In genomic region chr22:23094695-23095466, GRCh38 we compare ENCODE assay signal across 18 cellular contexts. TPM values are rescaled to one million over a fixed set of nuclear protein-coding genes. Genes with fewer than 3 reads are reported as not detected.
DNase-seq lines count a peak whose midpoint lies in the region; ATAC-seq and TF ChIP-seq lines count a peak whose summit lies in the region.
"Had no signal": no experiment of that assay in that cellular context is flagged by ENCODE, and none has a peak within 500 bp of the region (broad histone marks: within the 10 kb centered on the region; RNA-seq: fewer than 3 reads in every experiment).

No MANE protein-coding gene starts in this region.

- DNase-seq in BE2C (no peak), H7 (peak; percentile 75), left kidney (ENCODE audit: low read depth, low spot score) (peak; percentile 41), NCI-H2107 (lab: John Stamatoyannopoulos, UW) (no peak), occipital lobe (lab: John Stamatoyannopoulos, UW) (no peak)
- DNase-seq: AML-193; CD4-positive, alpha-beta memory T cell; H9; Kasumi-1; NCI-H1694; NCI-H510A treated with DMSO at 0.1 percent for 48 hours; SIG-M5; SW 1271 had no signal

- no peak for ATAC-seq in HG02981 (IDR thresholded peaks at IDR 0.05; ENCODE audit: unreplicated experiment)
- ATAC-seq in GM18498 (IDR thresholded peaks at IDR 0.05; ENCODE audit: unreplicated experiment) = no peak

- H3K4me1 ChIP-seq in BE2C = no peaks in the 10 kb centered on the region

- H3K4me3 ChIP-seq in BE2C (ENCODE audit: low read depth, low read length) (no peak overlapping the region), H7 (ENCODE audit: insufficient read depth, low read depth, low read length) (no peak overlapping the region)

- H3K9me3 ChIP-seq in BE2C = no peaks in the 10 kb centered on the region

- peak overlapping the region; percentile 33 for H3K27ac ChIP-seq in angular gyrus (ENCODE audit: low read depth, low read length)

- H3K36me3 ChIP-seq in BE2C (no peaks in the 10 kb centered on the region; the same call in 1 of the 2 replicates), H7 (replicated peaks; ENCODE audit: control insufficient read depth, insufficient read depth, low read length) (no peaks in the 10 kb centered on the region)

- no peaks in the 10 kb centered on the region for H3K27me3 ChIP-seq in BE2C
- H3K27me3 ChIP-seq in H7 (ENCODE audit: control insufficient read depth, insufficient read depth, low read length) = no peaks in the 10 kb centered on the region

- TF ChIP-seq CTCF in BE2C (IDR thresholded peaks at IDR 0.05; ENCODE audit: low read depth, low read length) = peak; percentile 8; the same call in 1 of the 2 replicates

RNA-seq across cellular contexts. Expression of gene GNAZ, which starts 24.6 kb away (rescaled TPM):
- 23.0 TPM for polyA plus RNA-seq in BE2C (2012; ENCODE audit: insufficient read depth, insufficient read length, low read depth)
- total RNA-seq in H7 (2014; rRNA removed; shearing (Covaris generic)) = 18.0 and 24.4 TPM in 2 replicates
- 192 TPM for total RNA-seq in occipital lobe

RNA-seq across cellular contexts. Expression of gene RSPH14, which starts 46.9 kb away (rescaled TPM):
- polyA plus RNA-seq in BE2C (2012; ENCODE audit: insufficient read depth, insufficient read length, low read depth) = not detected
- total RNA-seq in H7 (2014; rRNA removed; shearing (Covaris generic)) = not detected in 2 replicates
- total RNA-seq in occipital lobe = 1.9 TPM
- total RNA-seq: A673; CD4-positive, alpha-beta memory T cell; H9; RPMI7951 had no signal
- polyA plus RNA-seq: CD4-positive, alpha-beta memory T cell had no signal

RNA-seq across cellular contexts. Expression of gene RAB36, which starts 50.4 kb away (rescaled TPM):
- 2.8 TPM for polyA plus RNA-seq in BE2C (2012; ENCODE audit: insufficient read depth, insufficient read length, low read depth)
- 0.81 and 1.7 TPM in 2 replicates for total RNA-seq in H7 (2014; rRNA removed; shearing (Covaris generic))
- total RNA-seq in occipital lobe = 5.9 TPM

Comparison
In these comparisons a context has a peak if more than half of its experiments do, and no peak if none do; other contexts are left out.
1. DNase-seq: peak in H7 (single experiment) and left kidney (single experiment); none in BE2C (single experiment), NCI-H2107 (single experiment) and occipital lobe (single experiment).